Comparison of ENCODE assay signal across 3 cellular contexts in the genomic region with DNA sequence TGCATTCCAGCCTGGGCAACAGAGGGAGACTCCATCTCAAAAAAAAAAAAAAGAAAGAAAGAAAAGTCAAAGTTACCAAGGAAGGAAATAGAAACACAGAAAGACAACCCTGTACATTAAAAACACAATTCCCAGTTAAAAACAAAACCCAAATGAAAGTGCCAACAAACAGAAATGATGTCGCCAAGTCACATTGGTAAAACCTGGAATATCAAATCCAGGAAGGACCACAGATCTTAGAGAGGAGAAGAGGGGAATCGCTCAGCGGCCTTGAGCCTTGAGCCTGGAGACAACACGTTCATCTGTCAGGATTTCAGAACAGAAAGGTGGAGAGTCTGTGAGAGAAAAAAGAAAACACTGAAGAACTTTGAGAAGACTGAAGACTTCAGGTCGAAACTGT.
A peak's percentile ranks its signal among the peaks of the same experiment; 100 is the strongest.
TF ChIP-seq lines count a peak whose summit lies in the region.

No MANE protein-coding gene starts in this region.

TF ChIP-seq in GM23338, 12 proteins besides CTCF, POLR2A, EP300 and RAD21 (continues in another document):
- TF ChIP-seq ZNF331 (CRISPR knock-in tag; IDR thresholded peaks at IDR 0.05; ENCODE audit: low read depth): no peak
- TF ChIP-seq EZH2 (IDR thresholded peaks at IDR 0.05; ENCODE audit: low read depth, unreplicated experiment): no peak
- no peak for TF ChIP-seq ZNF114 (CRISPR knock-in tag; IDR thresholded peaks at IDR 0.05)
- TF ChIP-seq POLR2AphosphoS5 (IDR thresholded peaks at IDR 0.05; ENCODE audit: low read depth): no peak
- no peak for TF ChIP-seq STAT1 (IDR thresholded peaks at IDR 0.05; ENCODE audit: unreplicated experiment)
- TF ChIP-seq, protein P1, sequence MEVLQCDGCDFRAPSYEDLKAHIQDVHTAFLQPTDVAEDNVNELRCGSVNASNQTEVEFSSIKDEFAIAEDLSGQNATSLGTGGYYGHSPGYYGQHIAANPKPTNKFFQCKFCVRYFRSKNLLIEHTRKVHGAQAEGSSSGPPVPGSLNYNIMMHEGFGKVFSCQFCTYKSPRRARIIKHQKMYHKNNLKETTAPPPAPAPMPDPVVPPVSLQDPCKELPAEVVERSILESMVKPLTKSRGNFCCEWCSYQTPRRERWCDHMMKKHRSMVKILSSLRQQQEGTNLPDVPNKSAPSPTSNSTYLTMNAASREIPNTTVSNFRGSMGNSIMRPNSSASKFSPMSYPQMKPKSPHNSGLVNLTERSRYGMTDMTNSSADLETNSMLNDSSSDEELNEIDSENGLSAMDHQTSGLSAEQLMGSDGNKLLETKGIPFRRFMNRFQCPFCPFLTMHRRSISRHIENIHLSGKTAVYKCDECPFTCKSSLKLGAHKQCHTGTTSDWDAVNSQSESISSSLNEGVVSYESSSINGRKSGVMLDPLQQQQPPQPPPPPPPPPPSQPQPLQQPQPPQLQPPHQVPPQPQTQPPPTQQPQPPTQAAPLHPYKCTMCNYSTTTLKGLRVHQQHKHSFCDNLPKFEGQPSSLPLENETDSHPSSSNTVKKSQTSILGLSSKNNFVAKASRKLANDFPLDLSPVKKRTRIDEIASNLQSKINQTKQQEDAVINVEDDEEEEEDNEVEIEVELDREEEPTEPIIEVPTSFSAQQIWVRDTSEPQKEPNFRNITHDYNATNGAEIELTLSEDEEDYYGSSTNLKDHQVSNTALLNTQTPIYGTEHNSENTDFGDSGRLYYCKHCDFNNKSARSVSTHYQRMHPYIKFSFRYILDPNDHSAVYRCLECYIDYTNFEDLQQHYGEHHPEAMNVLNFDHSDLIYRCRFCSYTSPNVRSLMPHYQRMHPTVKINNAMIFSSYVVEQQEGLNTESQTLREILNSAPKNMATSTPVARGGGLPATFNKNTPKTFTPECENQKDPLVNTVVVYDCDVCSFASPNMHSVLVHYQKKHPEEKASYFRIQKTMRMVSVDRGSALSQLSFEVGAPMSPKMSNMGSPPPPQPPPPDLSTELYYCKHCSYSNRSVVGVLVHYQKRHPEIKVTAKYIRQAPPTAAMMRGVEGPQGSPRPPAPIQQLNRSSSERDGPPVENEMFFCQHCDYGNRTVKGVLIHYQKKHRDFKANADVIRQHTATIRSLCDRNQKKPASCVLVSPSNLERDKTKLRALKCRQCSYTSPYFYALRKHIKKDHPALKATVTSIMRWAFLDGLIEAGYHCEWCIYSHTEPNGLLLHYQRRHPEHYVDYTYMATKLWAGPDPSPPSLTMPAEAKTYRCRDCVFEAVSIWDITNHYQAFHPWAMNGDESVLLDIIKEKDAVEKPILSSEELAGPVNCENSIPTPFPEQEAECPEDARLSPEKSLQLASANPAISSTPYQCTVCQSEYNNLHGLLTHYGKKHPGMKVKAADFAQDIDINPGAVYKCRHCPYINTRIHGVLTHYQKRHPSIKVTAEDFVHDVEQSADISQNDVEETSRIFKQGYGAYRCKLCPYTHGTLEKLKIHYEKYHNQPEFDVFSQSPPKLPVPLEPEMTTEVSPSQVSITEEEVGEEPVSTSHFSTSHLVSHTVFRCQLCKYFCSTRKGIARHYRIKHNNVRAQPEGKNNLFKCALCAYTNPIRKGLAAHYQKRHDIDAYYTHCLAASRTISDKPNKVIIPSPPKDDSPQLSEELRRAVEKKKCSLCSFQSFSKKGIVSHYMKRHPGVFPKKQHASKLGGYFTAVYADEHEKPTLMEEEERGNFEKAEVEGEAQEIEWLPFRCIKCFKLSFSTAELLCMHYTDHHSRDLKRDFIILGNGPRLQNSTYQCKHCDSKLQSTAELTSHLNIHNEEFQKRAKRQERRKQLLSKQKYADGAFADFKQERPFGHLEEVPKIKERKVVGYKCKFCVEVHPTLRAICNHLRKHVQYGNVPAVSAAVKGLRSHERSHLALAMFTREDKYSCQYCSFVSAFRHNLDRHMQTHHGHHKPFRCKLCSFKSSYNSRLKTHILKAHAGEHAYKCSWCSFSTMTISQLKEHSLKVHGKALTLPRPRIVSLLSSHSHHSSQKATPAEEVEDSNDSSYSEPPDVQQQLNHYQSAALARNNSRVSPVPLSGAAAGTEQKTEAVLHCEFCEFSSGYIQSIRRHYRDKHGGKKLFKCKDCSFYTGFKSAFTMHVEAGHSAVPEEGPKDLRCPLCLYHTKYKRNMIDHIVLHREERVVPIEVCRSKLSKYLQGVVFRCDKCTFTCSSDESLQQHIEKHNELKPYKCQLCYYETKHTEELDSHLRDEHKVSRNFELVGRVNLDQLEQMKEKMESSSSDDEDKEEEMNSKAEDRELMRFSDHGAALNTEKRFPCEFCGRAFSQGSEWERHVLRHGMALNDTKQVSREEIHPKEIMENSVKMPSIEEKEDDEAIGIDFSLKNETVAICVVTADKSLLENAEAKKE (CRISPR knock-in tag; IDR thresholded peaks at IDR 0.05): no peak

TF ChIP-seq in HEK293, 187 proteins besides CTCF, POLR2A, EP300 and RAD21:
- TF ChIP-seq ZNF146 (tag by site-specific recombination; IDR thresholded peaks at IDR 0.05) (no peak), PRDM1 (tag by site-specific recombination; IDR thresholded peaks at IDR 0.05) (peak; percentile 47; the same call in 1 of the 2 replicates), ZIC2 (tag by site-specific recombination; IDR thresholded peaks at IDR 0.05) (no peak), ZBTB17 (tag by site-specific recombination; IDR thresholded peaks at IDR 0.05) (peak; percentile 47; the same call in 1 of the 2 replicates), GFI1B (tag by site-specific recombination; IDR thresholded peaks at IDR 0.05) (no peak)
- TF ChIP-seq, protein P2, sequence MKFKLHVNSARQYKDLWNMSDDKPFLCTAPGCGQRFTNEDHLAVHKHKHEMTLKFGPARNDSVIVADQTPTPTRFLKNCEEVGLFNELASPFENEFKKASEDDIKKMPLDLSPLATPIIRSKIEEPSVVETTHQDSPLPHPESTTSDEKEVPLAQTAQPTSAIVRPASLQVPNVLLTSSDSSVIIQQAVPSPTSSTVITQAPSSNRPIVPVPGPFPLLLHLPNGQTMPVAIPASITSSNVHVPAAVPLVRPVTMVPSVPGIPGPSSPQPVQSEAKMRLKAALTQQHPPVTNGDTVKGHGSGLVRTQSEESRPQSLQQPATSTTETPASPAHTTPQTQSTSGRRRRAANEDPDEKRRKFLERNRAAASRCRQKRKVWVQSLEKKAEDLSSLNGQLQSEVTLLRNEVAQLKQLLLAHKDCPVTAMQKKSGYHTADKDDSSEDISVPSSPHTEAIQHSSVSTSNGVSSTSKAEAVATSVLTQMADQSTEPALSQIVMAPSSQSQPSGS (tag by site-specific recombination; IDR thresholded peaks at IDR 0.05; ENCODE audit: low read depth): peak; percentile 64; the same call in 1 of the 2 replicates

TF ChIP-seq in SK-N-SH, 30 proteins besides CTCF, POLR2A, EP300 and RAD21:
- TF ChIP-seq MEF2A (IDR thresholded peaks at IDR 0.05; ENCODE audit: borderline replicate concordance, low read depth) (no peak), GABPA (IDR thresholded peaks at IDR 0.05; ENCODE audit: low read depth) (no peak), TCF12 (IDR thresholded peaks at IDR 0.05) (no peak), FOSL2 (IDR thresholded peaks at IDR 0.05; ENCODE audit: borderline replicate concordance, low read depth) (no peak), ELF1 (IDR thresholded peaks at IDR 0.05) (no peak), FOXM1 (IDR thresholded peaks at IDR 0.05; ENCODE audit: low read depth) (no peak), NFIC (IDR thresholded peaks at IDR 0.05; ENCODE audit: borderline replicate concordance) (no peak), POLR2AphosphoS5 (IDR thresholded peaks at IDR 0.05; ENCODE audit: low read depth, low read length) (no peak)
- TF ChIP-seq, protein P3, sequence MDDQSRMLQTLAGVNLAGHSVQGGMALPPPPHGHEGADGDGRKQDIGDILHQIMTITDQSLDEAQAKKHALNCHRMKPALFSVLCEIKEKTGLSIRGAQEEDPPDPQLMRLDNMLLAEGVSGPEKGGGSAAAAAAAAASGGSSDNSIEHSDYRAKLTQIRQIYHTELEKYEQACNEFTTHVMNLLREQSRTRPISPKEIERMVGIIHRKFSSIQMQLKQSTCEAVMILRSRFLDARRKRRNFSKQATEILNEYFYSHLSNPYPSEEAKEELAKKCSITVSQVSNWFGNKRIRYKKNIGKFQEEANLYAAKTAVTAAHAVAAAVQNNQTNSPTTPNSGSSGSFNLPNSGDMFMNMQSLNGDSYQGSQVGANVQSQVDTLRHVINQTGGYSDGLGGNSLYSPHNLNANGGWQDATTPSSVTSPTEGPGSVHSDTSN (IDR thresholded peaks at IDR 0.05): no peak
- TF ChIP-seq, protein P4, sequence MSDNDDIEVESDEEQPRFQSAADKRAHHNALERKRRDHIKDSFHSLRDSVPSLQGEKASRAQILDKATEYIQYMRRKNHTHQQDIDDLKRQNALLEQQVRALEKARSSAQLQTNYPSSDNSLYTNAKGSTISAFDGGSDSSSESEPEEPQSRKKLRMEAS (IDR thresholded peaks at IDR 0.05; ENCODE audit: low read depth): no peak
- TF ChIP-seq, protein P5, sequence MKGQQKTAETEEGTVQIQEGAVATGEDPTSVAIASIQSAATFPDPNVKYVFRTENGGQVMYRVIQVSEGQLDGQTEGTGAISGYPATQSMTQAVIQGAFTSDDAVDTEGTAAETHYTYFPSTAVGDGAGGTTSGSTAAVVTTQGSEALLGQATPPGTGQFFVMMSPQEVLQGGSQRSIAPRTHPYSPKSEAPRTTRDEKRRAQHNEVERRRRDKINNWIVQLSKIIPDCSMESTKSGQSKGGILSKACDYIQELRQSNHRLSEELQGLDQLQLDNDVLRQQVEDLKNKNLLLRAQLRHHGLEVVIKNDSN (IDR thresholded peaks at IDR 0.05; ENCODE audit: borderline replicate concordance, low read depth): no peak
